Comparison of ENCODE assay signal across 18 cellular contexts in genomic region chr11:16942342-16942741, GRCh38.
"Had no signal": no experiment of that assay in that cellular context is flagged by ENCODE, and none has a peak within 500 bp of the region (broad histone marks: within the 10 kb centered on the region; RNA-seq: fewer than 3 reads in every experiment).

No MANE protein-coding gene starts in this region.

- H3K9me3 Mint-ChIP-seq: dendritic cell treated with granulocyte-macrophage colony-stimulating factor and Interleukin-4, amounts not matched to agents 40 ng/mL and 50 ng/mL, for 4 days; effector memory CD8-positive, alpha-beta T cell; naive thymus-derived CD8-positive, alpha-beta T cell; stimulated activated memory B cell treated with anti-CD40 and anti-IgM and Interleukin-4, amounts not matched to agents 10 μg/mL and 1 μg/mL and 100 μg/mL, for 72 hours; stimulated activated naive CD8-positive, alpha-beta T cell treated with anti-CD3 and anti-CD28 coated beads, Interleukin-15, Interleukin-2, amounts not matched to agents 100 ng/mL and 50 ng/mL, for 24 hours had no signal

- H3K4me3 ChIP-seq: esophagus muscularis mucosa, gastrocnemius medialis, heart right ventricle, tibial nerve, upper lobe of right lung, vagina had no signal

- H3K36me3 ChIP-seq: esophagus muscularis mucosa, gastrocnemius medialis, heart right ventricle, neutrophil, tibial nerve, upper lobe of right lung, vagina had no signal

- H3K27me3 Mint-ChIP-seq: dendritic cell treated with granulocyte-macrophage colony-stimulating factor and Interleukin-4, amounts not matched to agents 40 ng/mL and 50 ng/mL, for 4 days; effector memory CD8-positive, alpha-beta T cell; naive thymus-derived CD8-positive, alpha-beta T cell; stimulated activated memory B cell treated with anti-CD40 and anti-IgM and Interleukin-4, amounts not matched to agents 10 μg/mL and 1 μg/mL and 100 μg/mL, for 72 hours had no signal

- DNase-seq: effector memory CD8-positive, alpha-beta T cell; gastrocnemius medialis; heart right ventricle; hypothalamus; islet precursor cell; naive thymus-derived CD8-positive, alpha-beta T cell; posterior cingulate gyrus; stimulated activated CD4-positive, alpha-beta T cell treated with anti-CD3 and anti-CD28 coated beads, Interleukin-1b, Interleukin-23, amount 100 ng/mL, for 48 hours; stimulated activated CD4-positive, alpha-beta T cell treated with anti-CD3 and anti-CD28 coated beads, Interleukin-4, amount 100 ng/mL, for 24 hours; upper lobe of right lung had no signal

- H3K36me3 Mint-ChIP-seq: naive thymus-derived CD8-positive, alpha-beta T cell; stimulated activated memory B cell treated with anti-CD40 and anti-IgM and Interleukin-4, amounts not matched to agents 10 μg/mL and 1 μg/mL and 100 μg/mL, for 72 hours had no signal

- H3K4me1 ChIP-seq: gastrocnemius medialis, upper lobe of right lung, vagina had no signal

- H3K4me3 Mint-ChIP-seq: dendritic cell treated with granulocyte-macrophage colony-stimulating factor and Interleukin-4, amounts not matched to agents 40 ng/mL and 50 ng/mL, for 4 days; effector memory CD8-positive, alpha-beta T cell; naive thymus-derived CD8-positive, alpha-beta T cell; stimulated activated memory B cell treated with anti-CD40 and anti-IgM and Interleukin-4, amounts not matched to agents 10 μg/mL and 1 μg/mL and 100 μg/mL, for 72 hours; stimulated activated naive CD8-positive, alpha-beta T cell treated with anti-CD3 and anti-CD28 coated beads, Interleukin-15, Interleukin-2, amounts not matched to agents 100 ng/mL and 50 ng/mL, for 24 hours had no signal

- H3K27ac Mint-ChIP-seq: dendritic cell treated with granulocyte-macrophage colony-stimulating factor and Interleukin-4, amounts not matched to agents 40 ng/mL and 50 ng/mL, for 4 days; effector memory CD8-positive, alpha-beta T cell; naive thymus-derived CD8-positive, alpha-beta T cell; stimulated activated memory B cell treated with anti-CD40 and anti-IgM and Interleukin-4, amounts not matched to agents 10 μg/mL and 1 μg/mL and 100 μg/mL, for 72 hours; stimulated activated naive CD8-positive, alpha-beta T cell treated with anti-CD3 and anti-CD28 coated beads, Interleukin-15, Interleukin-2, amounts not matched to agents 100 ng/mL and 50 ng/mL, for 24 hours had no signal

- H3K27me3 ChIP-seq: esophagus muscularis mucosa, gastrocnemius medialis, heart right ventricle, tibial nerve, upper lobe of right lung, vagina had no signal

- H3K9me3 ChIP-seq: esophagus muscularis mucosa, gastrocnemius medialis, heart right ventricle, neutrophil, tibial nerve, upper lobe of right lung, vagina had no signal

- H3K27ac ChIP-seq: epithelial cell of prostate, esophagus muscularis mucosa, gastrocnemius medialis, neutrophil, upper lobe of right lung, vagina had no signal

- ATAC-seq: effector memory CD8-positive, alpha-beta T cell; gastrocnemius medialis; naive thymus-derived CD8-positive, alpha-beta T cell; stimulated activated memory B cell treated with anti-CD40 and anti-IgM and Interleukin-4, amounts not matched to agents 10 μg/mL and 1 μg/mL and 100 μg/mL, for 72 hours; upper lobe of right lung had no signal
